In genomic region chr16:9603316-9603715, GRCh38 we compare ENCODE assay signal across 2 cellular contexts.
TF ChIP-seq lines count a peak whose summit lies in the region.

No MANE protein-coding gene starts in this region.

TF ChIP-seq in HepG2, 621 proteins besides CTCF, POLR2A, EP300 and RAD21:
- TF ChIP-seq ATF7 (IDR thresholded peaks at IDR 0.05) (peak; percentile 81), ATF7 (CRISPR knock-in tag; IDR thresholded peaks at IDR 0.05) (no peak), GABPA (IDR thresholded peaks at IDR 0.05; ENCODE audit: low read depth, low read length) (no peak), GABPA (CRISPR knock-in tag; IDR thresholded peaks at IDR 0.05; ENCODE audit: low read depth) (0 out of 2 replicates have a peak, but pooled peaks have one; percentile 24), CREB1 (IDR thresholded peaks at IDR 0.05) (peak; percentile 69), CREB1 (CRISPR knock-in tag; IDR thresholded peaks at IDR 0.05) (0 out of 2 replicates have a peak, but pooled peaks have one; percentile 15), PAX8 (CRISPR knock-in tag; IDR thresholded peaks at IDR 0.05; ENCODE audit: borderline replicate concordance) (no peak)

TF ChIP-seq in H1, 55 proteins besides CTCF, POLR2A, EP300 and RAD21:
- no peak for TF ChIP-seq RBBP5 (IDR thresholded peaks at IDR 0.05; ENCODE audit: borderline replicate concordance, low read depth, low read length)
- no peak for TF ChIP-seq KDM5A (IDR thresholded peaks at IDR 0.05; ENCODE audit: low read length)
- no peak for TF ChIP-seq TAF1 (IDR thresholded peaks at IDR 0.05; ENCODE audit: low read depth, low read length)
- TF ChIP-seq SIX5 (IDR thresholded peaks at IDR 0.05; ENCODE audit: low read depth, low read length): no peak
- no peak for TF ChIP-seq POU5F1 (IDR thresholded peaks at IDR 0.05; ENCODE audit: low read depth, low read length)
- no peak for TF ChIP-seq RXRA (IDR thresholded peaks at IDR 0.05; ENCODE audit: insufficient read depth, low read depth, low read length)
- TF ChIP-seq CREB1 (IDR thresholded peaks at IDR 0.05): no peak
- TF ChIP-seq TAF7 (optimal IDR thresholded peaks at IDR 0.05; ENCODE audit: borderline replicate concordance, low read depth, low read length): no peak
- no peak for TF ChIP-seq RFX5 (IDR thresholded peaks at IDR 0.05; ENCODE audit: borderline replicate concordance, low read depth, low read length)
- no peak for TF ChIP-seq EGR1 (IDR thresholded peaks at IDR 0.05; ENCODE audit: borderline replicate concordance, low read depth, low read length)
- TF ChIP-seq ATF3 (IDR thresholded peaks at IDR 0.05; ENCODE audit: insufficient read depth, low read depth, low read length): no peak
- no peak for TF ChIP-seq FOSL1 (IDR thresholded peaks at IDR 0.05; ENCODE audit: insufficient read depth, low read depth, low read length)
- no peak for TF ChIP-seq SP1 (IDR thresholded peaks at IDR 0.05; ENCODE audit: low read depth, low read length)
- no peak for TF ChIP-seq PHF8 (conservative IDR thresholded peaks at IDR 0.05; ENCODE audit: low read depth, low read length)
- TF ChIP-seq NANOG (IDR thresholded peaks at IDR 0.05; ENCODE audit: insufficient read depth, low read depth, low read length, poor library complexity, severe bottlenecking): no peak
